Comparison of ENCODE assay signal across 28 cellular contexts in genomic region chrX:148204195-148204594, GRCh38.
"Had no signal": no experiment of that assay in that cellular context is flagged by ENCODE, and none has a peak within 500 bp of the region (broad histone marks: within the 10 kb centered on the region; RNA-seq: fewer than 3 reads in every experiment).

No MANE protein-coding gene starts in this region.

- DNase-seq: activated CD4-positive, alpha-beta memory T cell treated with anti-CD3 and anti-CD28 coated beads for 36 hours; activated CD4-positive, alpha-beta T cell treated with anti-CD3 and anti-CD28 coated beads, Interleukin-2, amount 10 ng/mL, durations not matched to agents 7 days and 5 days; activated CD4-positive, CD25-positive, alpha-beta regulatory T cell; activated CD8-positive, alpha-beta memory T cell treated with anti-CD3 and anti-CD28 coated beads for 24 hours; activated effector memory CD4-positive, alpha-beta T cell treated with anti-CD3 and anti-CD28 coated beads, Interleukin-2, amount 50 U/mL, for 16 hours; activated naive CD4-positive, alpha-beta T cell treated with Interleukin-2 at 50 U/mL for 16 hours; activated naive CD8-positive, alpha-beta T cell treated with anti-CD3 and anti-CD28 coated beads, Interleukin-2, amount 50 U/mL, for 24 hours; activated T-cell treated with anti-CD3 and anti-CD28 coated beads, Interleukin-2, amount 50 U/mL, for 4 hours; amygdala; NCI-H1092; NCI-H1417; NCI-H1694; NCI-H2029; NCI-H2107; NCI-H345; NCI-H510A; NCI-H526 treated with DMSO at 0.1 percent for 48 hours; NCI-H82; NK-92 treated with Interleukin-12 subunit alpha and Interleukin-12 subunit beta, amount 100 ng/mL, for 24 hours; PC-3; SHP77 had no signal

- H3K4me1 ChIP-seq: SJSA1 had no signal

- H3K9me3 ChIP-seq: SJSA1 had no signal

- H3K36me3 Mint-ChIP-seq: activated CD4-positive, alpha-beta memory T cell treated with anti-CD3 and anti-CD28 coated beads for 36 hours; brain had no signal

- H3K9me3 Mint-ChIP-seq: activated naive CD8-positive, alpha-beta T cell treated with anti-CD3 and anti-CD28 coated beads, Interleukin-2, amount 50 U/mL, for 24 hours; activated T-cell treated with anti-CD3 and anti-CD28 coated beads, Interleukin-2, amount 50 U/mL, for 4 hours; central memory CD8-positive, alpha-beta T cell had no signal

- H3K36me3 ChIP-seq: SJSA1 had no signal

- ATAC-seq: activated naive CD4-positive, alpha-beta T cell treated with anti-CD3 and anti-CD28 coated beads, Interleukin-2, amount 50 U/mL, for 72 hours; activated naive CD8-positive, alpha-beta T cell treated with anti-CD3 and anti-CD28 coated beads, Interleukin-2, amount 50 U/mL, for 24 hours; activated T-cell treated with anti-CD3 and anti-CD28 coated beads, Interleukin-2, amount 50 U/mL, for 4 hours; PC-3; SK-N-SH treated with all-trans-retinoic acid at 6 μM for 48 hours had no signal

- H3K4me3 ChIP-seq: SJSA1 had no signal

- H3K27ac Mint-ChIP-seq: activated CD4-positive, alpha-beta memory T cell treated with anti-CD3 and anti-CD28 coated beads for 36 hours; activated CD4-positive, alpha-beta T cell treated with anti-CD3 and anti-CD28 coated beads, Interleukin-2, amount 10 ng/mL, durations not matched to agents 7 days and 5 days; activated naive CD4-positive, alpha-beta T cell treated with anti-CD3 and anti-CD28 coated beads, Interleukin-2, amount 50 U/mL, for 72 hours; activated naive CD8-positive, alpha-beta T cell treated with anti-CD3 and anti-CD28 coated beads, Interleukin-2, amount 50 U/mL, for 24 hours; brain; T-helper 1 cell treated with Interleukin-12 subunit alpha and Interleukin-12 subunit beta and Interleukin-4 antibody, amounts not matched to agents 30 μg/mL and 1 μg/mL, for 36 hours had no signal

- H3K4me1 Mint-ChIP-seq: activated CD4-positive, alpha-beta T cell treated with anti-CD3 and anti-CD28 coated beads, Interleukin-2, amount 10 ng/mL, durations not matched to agents 7 days and 5 days; brain; central memory CD8-positive, alpha-beta T cell had no signal

- H3K27me3 Mint-ChIP-seq: activated CD4-positive, alpha-beta memory T cell treated with anti-CD3 and anti-CD28 coated beads for 36 hours; activated CD4-positive, alpha-beta T cell treated with anti-CD3 and anti-CD28 coated beads, Interleukin-2, amount 10 ng/mL, durations not matched to agents 7 days and 5 days; activated naive CD8-positive, alpha-beta T cell treated with anti-CD3 and anti-CD28 coated beads, Interleukin-2, amount 50 U/mL, for 24 hours; brain; central memory CD8-positive, alpha-beta T cell had no signal

- H3K27me3 ChIP-seq: SJSA1 had no signal

- H3K4me3 Mint-ChIP-seq: activated CD4-positive, alpha-beta memory T cell treated with anti-CD3 and anti-CD28 coated beads for 36 hours; activated CD4-positive, alpha-beta T cell treated with anti-CD3 and anti-CD28 coated beads, Interleukin-2, amount 10 ng/mL, durations not matched to agents 7 days and 5 days; activated naive CD8-positive, alpha-beta T cell treated with anti-CD3 and anti-CD28 coated beads, Interleukin-2, amount 50 U/mL, for 24 hours; activated T-cell treated with anti-CD3 and anti-CD28 coated beads, Interleukin-2, amount 50 U/mL, for 4 hours; brain; central memory CD8-positive, alpha-beta T cell; T-helper 1 cell treated with Interleukin-12 subunit alpha and Interleukin-12 subunit beta and Interleukin-4 antibody, amounts not matched to agents 30 μg/mL and 1 μg/mL, for 36 hours had no signal

- H3K27ac ChIP-seq: SJSA1, VCaP had no signal
